In genomic region chr12:125341422-125341821, GRCh38 we compare ENCODE assay signal across 30 cellular contexts.
"Had no signal": no experiment of that assay in that cellular context is flagged by ENCODE, and none has a peak within 500 bp of the region (broad histone marks: within the 10 kb centered on the region; RNA-seq: fewer than 3 reads in every experiment).

No MANE protein-coding gene starts in this region.

- H3K27me3 ChIP-seq: adrenal gland, body of pancreas, breast epithelium, SJCRH30 had no signal

- FAIRE-seq: astrocyte had no signal

- H3K4me1 ChIP-seq: adrenal gland, body of pancreas, breast epithelium, SJCRH30 had no signal

- H3K27ac ChIP-seq: adrenal gland, body of pancreas, breast epithelium, SJCRH30 had no signal

- H3K36me3 ChIP-seq: adrenal gland, breast epithelium, SJCRH30 had no signal

- H3K4me3 ChIP-seq: adrenal gland, body of pancreas, breast epithelium, SJCRH30 had no signal

- H3K9me3 ChIP-seq: adrenal gland, body of pancreas, breast epithelium, SJCRH30 had no signal

- DNase-seq: activated B cell treated with CpG ODN at 0.5 μM for 24 hours; activated CD4-positive, alpha-beta memory T cell treated with anti-CD3 and anti-CD28 coated beads for 36 hours; activated CD4-positive, alpha-beta T cell treated with anti-CD3 and anti-CD28 coated beads for 4 hours; activated CD4-positive, alpha-beta T cell treated with anti-CD3 and anti-CD28 coated beads, Interleukin-2, amount 50 U/mL, for 1 hour; activated CD4-positive, CD25-positive, alpha-beta regulatory T cell treated with anti-CD3 and anti-CD28 coated beads, Interleukin-2, amount 50 U/mL, for 72 hours; activated CD8-positive, alpha-beta memory T cell treated with anti-CD3 and anti-CD28 coated beads, Interleukin-2, amount 50 U/mL, for 4 hours; activated gamma-delta T cell treated with Interleukin-2 at 50 U/mL for 16 hours; activated naive CD4-positive, alpha-beta T cell treated with anti-CD3 and anti-CD28 coated beads for 36 hours; activated T-cell treated with anti-CD3 and anti-CD28 coated beads for 4 hours; activated T-cell treated with anti-CD3 and anti-CD28 coated beads, Interleukin-2, amount 50 U/mL, for 4 hours; adrenal gland; Kasumi-1; KBM-7; MM.1S; MV-4-11; NCI-H1092; NCI-H1436 treated with DMSO at 0.1 percent for 48 hours; NCI-H1694 treated with DMSO at 0.1 percent for 48 hours; NCI-H345; NCI-H510A; NCI-H526; Right ventricle myocardium superior; SW 1271; T-helper 1 cell; T-helper 2 cell; T-helper 9 cell had no signal
